ENCODE assay signal across 8 cellular contexts in genomic region chr6:12354499-12354898, GRCh38.
A peak's percentile ranks its signal among the peaks of the same experiment; 100 is the strongest.
DNase-seq lines count a peak whose midpoint lies in the region; ATAC-seq and TF ChIP-seq lines count a peak whose summit lies in the region.

No MANE protein-coding gene starts in this region.

- no peaks in the 10 kb centered on the region for H3K79me1 ChIP-seq in H9 (ENCODE audit: insufficient read depth, low read depth, low read length, poor library complexity, severe bottlenecking)

- no peaks in the 10 kb centered on the region for H4K20me1 ChIP-seq in H9 (ENCODE audit: control insufficient read depth, insufficient read depth, insufficient read length)

- H3K27ac ChIP-seq in 22Rv1, result peak overlapping the region; percentile 66
- no peak overlapping the region for H3K27ac ChIP-seq in H9 (ENCODE audit: insufficient read length, low read depth, low read length)
- H3K27ac ChIP-seq in brain microvascular endothelial cell, result peak overlapping the region; percentile 80

- no peak overlapping the region for H2BK12ac ChIP-seq in H9 (ENCODE audit: insufficient read length, low read depth, low read length)

- 0 out of 2 replicates have a peak, but pooled peaks cover 4% of the 10 kb centered on the region for H3K4me1 ChIP-seq in H9 (ENCODE audit: insufficient read depth, low read length)

- TF ChIP-seq CTCF in 22Rv1 (IDR thresholded peaks at IDR 0.05) (no peak), H9 (conservative IDR thresholded peaks at IDR 0.05) (no peak), brain microvascular endothelial cell (IDR thresholded peaks at IDR 0.05; ENCODE audit: low read depth, low read length, missing control alignments) (no peak), kidney epithelial cell (IDR thresholded peaks at IDR 0.05; ENCODE audit: insufficient read depth, low read length, poor library complexity, severe bottlenecking) (no peak), CD14-positive monocyte (IDR thresholded peaks at IDR 0.05) (no peak)

- H3K36me3 Mint-ChIP-seq in H9 (ENCODE audit: insufficient read depth in 1 of 3, low read depth in 3 of 3) (peaks cover 25 to 38% (median 32%) of the 10 kb centered on the region in 3 experiments), CD14-positive monocyte (peaks cover 0 to 2% of the 10 kb centered on the region in 2 donors)

- no peak overlapping the region for H4K91ac ChIP-seq in H9 (ENCODE audit: insufficient read length, low read depth, low read length)

- H3K4me2 ChIP-seq in H9 (ENCODE audit: insufficient read depth, insufficient read length, low read length), result no peak overlapping the region

- H3K9me3 Mint-ChIP-seq in H9 (peaks cover 37 to 39% of the 10 kb centered on the region in 2 experiments), CD14-positive monocyte (peaks cover 11 to 29% (median 20%) of the 10 kb centered on the region in 7 donors)

- no peak overlapping the region for H3T11ph ChIP-seq in H9 (ENCODE audit: low read length)

- H2BK120ac ChIP-seq in H9 (ENCODE audit: low read depth, low read length, poor library complexity, severe bottlenecking), result no peak overlapping the region

- peak; percentile 63 for DNase-seq in H9
- DNase-seq in brain microvascular endothelial cell, result peak; percentile 96
- peak; percentile 95 for DNase-seq in kidney epithelial cell (ENCODE audit: low read depth)
- DNase-seq in H4 (ENCODE audit: low spot score), result no peak
- no peak for DNase-seq in CD14-positive monocyte (ENCODE audit: low spot score)
- DNase-seq in activated gamma-delta T cell treated with Interleukin-2 at 50 U/mL for 16 hours, result no peak

- intact Hi-C loops in CD14-positive monocyte (cut with micrococcal nuclease), result loop anchor here in 1 of 2 donors (10.0 kb wide), 1 partner anchor 150 kb away; no protein-coding TSS in a partner anchor

- H3K23ac ChIP-seq in H9 (ENCODE audit: insufficient read length, low read depth, low read length), result no peak overlapping the region

- no peak overlapping the region for H3K4ac ChIP-seq in H9 (ENCODE audit: low read depth, low read length)

- ATAC-seq in GM21515 (IDR thresholded peaks at IDR 0.05; ENCODE audit: unreplicated experiment), result no peak

- no peaks in the 10 kb centered on the region for H3K23me2 ChIP-seq in H9 (ENCODE audit: insufficient read length, low read depth, low read length, poor library complexity, severe bottlenecking)

- H3K18ac ChIP-seq in H9 (ENCODE audit: insufficient read length, low read depth, low read length), result no peak overlapping the region

- no peaks in the 10 kb centered on the region for H3K27me3 ChIP-seq in H9 (ENCODE audit: insufficient read depth, low read length)
- no peaks in the 10 kb centered on the region for H3K27me3 ChIP-seq in brain microvascular endothelial cell (replicated peaks)
- H3K27me3 ChIP-seq in kidney epithelial cell (ENCODE audit: control insufficient read depth, insufficient read depth, low read length), result no peaks in the 10 kb centered on the region

- no peaks in the 10 kb centered on the region for H3K79me2 ChIP-seq in H9 (ENCODE audit: insufficient read depth, low read length)

- H3K4me3 Mint-ChIP-seq in H9 (no peak overlapping the region), CD14-positive monocyte (no peak overlapping the region)

- no peak overlapping the region for H4K5ac ChIP-seq in H9 (ENCODE audit: insufficient read length, low read depth, low read length)

- peak overlapping the region; percentile 87 to 95 (median 93); a peak in 5 of 7 replicates for H3K27ac Mint-ChIP-seq in H9
- H3K27ac Mint-ChIP-seq in CD14-positive monocyte, result no peak overlapping the region

- H3K36me3 ChIP-seq in brain microvascular endothelial cell (replicated peaks) (no peaks in the 10 kb centered on the region), kidney epithelial cell (ENCODE audit: control insufficient read depth, insufficient read depth, low read length) (no peaks in the 10 kb centered on the region)

- H4K8ac ChIP-seq in H9 (replicated peaks; ENCODE audit: insufficient read length, low read depth, low read length), result no peak overlapping the region

- no peak overlapping the region for H2AFZ ChIP-seq in H9 (ENCODE audit: low read length)

- H3K56ac ChIP-seq in H9 (ENCODE audit: insufficient read length, low read depth, low read length), result no peak overlapping the region

- WGBS in H9 (ENCODE audit: extremely low coverage, insufficient read length, low lambda C conversion rate), result no CpG with 5 or more reads among the region's 3 CpGs

- H3K4me1 Mint-ChIP-seq in H9, result peaks cover 35 to 42% of the 10 kb centered on the region in 2 experiments
- H3K4me1 Mint-ChIP-seq in CD14-positive monocyte, result peaks cover 12% of the 10 kb centered on the region

- H2BK5ac ChIP-seq in H9 (ENCODE audit: insufficient read length, low read length), result no peak overlapping the region

- no peak overlapping the region for H3K14ac ChIP-seq in H9 (ENCODE audit: insufficient read depth, low read length)

- H3K4me3 ChIP-seq in brain microvascular endothelial cell (ENCODE audit: low read depth, low read length), result no peak overlapping the region
- no peak overlapping the region for H3K4me3 ChIP-seq in kidney epithelial cell (ENCODE audit: low read depth, low read length)

- H2BK20ac ChIP-seq in H9 (ENCODE audit: low read depth, low read length, poor library complexity, severe bottlenecking), result no peak overlapping the region

- H2BK15ac ChIP-seq in H9 (ENCODE audit: low read depth, low read length), result no peak overlapping the region

- in situ Hi-C loops in brain microvascular endothelial cell (cut with HindIII; ENCODE audit: low pct_ligation_motif_present, low sequenced_read_pairs), result no loop called here

- H3K27me3 Mint-ChIP-seq in H9 (ENCODE audit: low read depth) (no peaks in the 10 kb centered on the region; the same call in 1 of the 2 replicates), CD14-positive monocyte (ENCODE audit: low read depth in 3 of 3) (peaks cover 0 to 5% (median 3%) of the 10 kb centered on the region in 3 donors)

- peaks cover 12% of the 10 kb centered on the region for H3K9me3 ChIP-seq in H9 (ENCODE audit: control insufficient read depth, low read depth, low read length)

- H2AK5ac ChIP-seq in H9 (ENCODE audit: insufficient read length, low read length), result no peak overlapping the region

- no peak overlapping the region for H3K9ac ChIP-seq in H9 (ENCODE audit: extremely low read depth, insufficient read length, low read length)

Comparison
In these comparisons a context has a peak if more than half of its experiments do, and no peak if none do; other contexts are left out.
1. DNase-seq: peak in H9 (single experiment), brain microvascular endothelial cell (single experiment) and kidney epithelial cell (single experiment); none in H4 (single experiment), CD14-positive monocyte (single experiment) and activated gamma-delta T cell treated with Interleukin-2 at 50 U/mL for 16 hours (single experiment).
2. H3K27ac Mint-ChIP-seq: peak in H9 (3 of 3); none in CD14-positive monocyte (0 of 7).